Comparison of ENCODE assay signal across 16 cellular contexts in the genomic region with DNA sequence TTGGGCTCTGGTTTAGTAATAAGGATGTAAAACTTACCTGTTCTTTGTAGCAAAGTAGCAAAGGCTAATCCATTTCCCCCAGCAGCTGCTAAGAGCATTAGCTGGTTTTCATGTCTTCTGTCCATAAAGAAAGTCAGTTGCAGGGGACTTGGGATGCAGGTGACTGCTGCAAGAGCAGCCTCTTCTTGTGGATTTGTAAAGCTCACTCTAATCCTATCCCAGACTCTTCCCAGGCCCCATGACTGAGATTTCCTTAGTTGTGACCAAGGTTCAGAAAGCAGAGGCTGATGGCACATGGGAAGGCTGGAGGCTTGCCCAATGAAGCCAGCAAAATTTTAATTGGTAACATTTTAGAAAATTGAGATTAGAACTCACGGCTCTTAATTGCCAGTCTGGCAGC.
DNase-seq lines count a peak whose midpoint lies in the region; ATAC-seq and TF ChIP-seq lines count a peak whose summit lies in the region.
"Had no signal": no experiment of that assay in that cellular context is flagged by ENCODE, and none has a peak within 500 bp of the region (broad histone marks: within the 10 kb centered on the region; RNA-seq: fewer than 3 reads in every experiment).

No MANE protein-coding gene starts in this region.

- H3K27ac ChIP-seq in VCaP: peak overlapping the region; percentile 79
- H3K27ac ChIP-seq: A549, C4-2B, HL-60 had no signal

- H3K36me3 ChIP-seq in mucosa of descending colon (ENCODE audit: low read depth): no peaks in the 10 kb centered on the region
- H3K36me3 ChIP-seq: BE2C had no signal

- no peaks in the 10 kb centered on the region for H3K9me3 ChIP-seq in mucosa of descending colon
- H3K9me3 ChIP-seq: A549, BE2C had no signal

- H3K4me1 Mint-ChIP-seq in dendritic cell treated with granulocyte-macrophage colony-stimulating factor and Interleukin-4, amounts not matched to agents 40 ng/mL and 50 ng/mL, for 4 days (ENCODE audit: low read depth): peaks cover 11% of the 10 kb centered on the region
- peaks cover 5 to 10% of the 10 kb centered on the region in 2 donors for H3K4me1 Mint-ChIP-seq in natural killer cell

- H3K4me3 Mint-ChIP-seq in dendritic cell treated with granulocyte-macrophage colony-stimulating factor and Interleukin-4, amounts not matched to agents 40 ng/mL and 50 ng/mL, for 4 days: no peak overlapping the region
- H3K4me3 Mint-ChIP-seq in natural killer cell: no peak overlapping the region
- H3K4me3 Mint-ChIP-seq: CD4-positive, alpha-beta memory T cell had no signal

- H3K27ac Mint-ChIP-seq in dendritic cell treated with granulocyte-macrophage colony-stimulating factor and Interleukin-4, amounts not matched to agents 40 ng/mL and 50 ng/mL, for 4 days: peak overlapping the region; percentile 45
- H3K27ac Mint-ChIP-seq in natural killer cell: no peak overlapping the region

- H3K27me3 Mint-ChIP-seq in dendritic cell treated with granulocyte-macrophage colony-stimulating factor and Interleukin-4, amounts not matched to agents 40 ng/mL and 50 ng/mL, for 4 days: no peaks in the 10 kb centered on the region
- no peaks in the 10 kb centered on the region for H3K27me3 Mint-ChIP-seq in natural killer cell (ENCODE audit: low read depth in 2 of 2)
- H3K27me3 Mint-ChIP-seq: CD4-positive, alpha-beta memory T cell had no signal

- TF ChIP-seq CTCF in VCaP (conservative IDR thresholded peaks at IDR 0.05) (no peak), mucosa of descending colon (IDR thresholded peaks at IDR 0.05) (no peak), natural killer cell (IDR thresholded peaks at IDR 0.05) (no peak)

- no peaks in the 10 kb centered on the region for H3K9me3 Mint-ChIP-seq in dendritic cell treated with granulocyte-macrophage colony-stimulating factor and Interleukin-4, amounts not matched to agents 40 ng/mL and 50 ng/mL, for 4 days
- no peaks in the 10 kb centered on the region for H3K9me3 Mint-ChIP-seq in natural killer cell
- H3K9me3 Mint-ChIP-seq: CD4-positive, alpha-beta memory T cell had no signal

- ATAC-seq in mucosa of descending colon (peak; percentile 39), natural killer cell (no peak), GM18858 (IDR thresholded peaks at IDR 0.05; ENCODE audit: unreplicated experiment) (no peak)
- ATAC-seq: A549, HCT116 had no signal

- intact Hi-C loops in dendritic cell treated with granulocyte-macrophage colony-stimulating factor and Interleukin-4, amounts not matched to agents 40 ng/mL and 50 ng/mL, for 4 days (cut with micrococcal nuclease): no loop called here
- intact Hi-C loops in mucosa of descending colon (cut with DNase I, micrococcal nuclease) (no loop called here), head of caudate nucleus (cut with DNase I) (no loop called here), natural killer cell (cut with micrococcal nuclease) (no loop called here)

- DNase-seq in mucosa of descending colon: no peak
- DNase-seq in head of caudate nucleus: no peak
- DNase-seq in natural killer cell: no peak
- DNase-seq in amniotic stem cell (lab: John Stamatoyannopoulos, UW): no peak
- DNase-seq: BE2C; CD4-positive, alpha-beta memory T cell; DMS153; DMS79 treated with DMSO at 0.1 percent for 48 hours; EL had no signal

- peaks cover 23% of the 10 kb centered on the region for H3K4me1 ChIP-seq in mucosa of descending colon (ENCODE audit: low read depth)
- H3K4me1 ChIP-seq: A549, BE2C had no signal

- H3K4me3 ChIP-seq in mucosa of descending colon: no peak overlapping the region
- H3K4me3 ChIP-seq: A549 had no signal

- peaks cover 73% of the 10 kb centered on the region for H3K36me3 Mint-ChIP-seq in dendritic cell treated with granulocyte-macrophage colony-stimulating factor and Interleukin-4, amounts not matched to agents 40 ng/mL and 50 ng/mL, for 4 days (ENCODE audit: low read depth)
- H3K36me3 Mint-ChIP-seq in natural killer cell: peaks cover 4% of the 10 kb centered on the region
